In genomic region chr13:34340534-34340933, GRCh38 we compare ENCODE assay signal across 20 cellular contexts.
DNase-seq lines count a peak whose midpoint lies in the region; ATAC-seq, FAIRE-seq and TF ChIP-seq lines count a peak whose summit lies in the region.
"Had no signal": no experiment of that assay in that cellular context is flagged by ENCODE, and none has a peak within 500 bp of the region (broad histone marks: within the 10 kb centered on the region; RNA-seq: fewer than 3 reads in every experiment).

No MANE protein-coding gene starts in this region.

- POLR2A ChIA-PET in MCF 10A (lab: Yijun Ruan, JAX), result interaction anchor here (0.7 to 1.2 kb wide), 2 partner anchors 37 to 463 kb away, joined by 3 read pairs; no protein-coding TSS in a partner anchor

- H3K27me3 ChIP-seq in breast epithelium (no peaks in the 10 kb centered on the region), RWPE2 (ENCODE audit: insufficient read depth, poor library complexity, severe bottlenecking) (no peaks in the 10 kb centered on the region)
- H3K27me3 ChIP-seq: sigmoid colon had no signal

- no peaks in the 10 kb centered on the region for H3K9me3 Mint-ChIP-seq in MCF 10A (ENCODE audit: unreplicated experiment)

- no peak for TF ChIP-seq POLR2A in breast epithelium (IDR thresholded peaks at IDR 0.05)
- TF ChIP-seq POLR2A in H54 (IDR thresholded peaks at IDR 0.05; ENCODE audit: low read depth, low read length), result no peak

- H3K36me3 ChIP-seq in breast epithelium (no peaks in the 10 kb centered on the region), RWPE2 (ENCODE audit: low read depth) (no peaks in the 10 kb centered on the region)
- H3K36me3 ChIP-seq: sigmoid colon, WERI-Rb-1 had no signal

- no peak overlapping the region for H3K4me3 Mint-ChIP-seq in MCF 10A (ENCODE audit: unreplicated experiment)
- H3K4me3 Mint-ChIP-seq in T-helper 17 cell, result no peak overlapping the region
- H3K4me3 Mint-ChIP-seq: CD8-positive, alpha-beta memory T cell had no signal

- ATAC-seq in RWPE2 (ENCODE audit: low read depth), result peak; percentile 84
- no peak for ATAC-seq in T-helper 17 cell
- ATAC-seq in GM21737 (IDR thresholded peaks at IDR 0.05; ENCODE audit: unreplicated experiment), result no peak
- ATAC-seq: left lobe of liver had no signal

- peak overlapping the region; percentile 43 for H3K27ac Mint-ChIP-seq in MCF 10A (ENCODE audit: low read depth, unreplicated experiment)
- no peak overlapping the region for H3K27ac Mint-ChIP-seq in T-helper 17 cell
- H3K27ac Mint-ChIP-seq: CD8-positive, alpha-beta memory T cell had no signal

- BruUV-seq in MCF 10A (replicated peaks; lab: Mats Ljungman, UMichigan), result no TSS peak

- DNase-seq in MCF 10A (ENCODE audit: unreplicated experiment) (peak; percentile 89), breast epithelium (ENCODE audit: low spot score in 2 of 2) (no peak), RWPE2 (ENCODE audit: low spot score) (no peak), fibroblast of the aortic adventitia (ENCODE audit: low read depth) (peak; percentile 54), H54 (ENCODE audit: insufficient read length, low spot score) (no peak), NAMALWA (ENCODE audit: low spot score) (no peak), T-helper 17 cell (no peak)
- DNase-seq: ACHN; activated effector memory CD4-positive, alpha-beta T cell treated with anti-CD3 and anti-CD28 coated beads, Interleukin-2, amount 50 U/mL, for 16 hours; anterior cingulate cortex; CD8-positive, alpha-beta memory T cell; cortex of kidney; hypothalamus; NCI-H1105 treated with DMSO at 0.1 percent for 48 hours; occipital lobe; sigmoid colon; stimulated activated CD4-positive, alpha-beta T cell treated with anti-CD3 and anti-CD28 coated beads, Interleukin-4, amount 100 ng/mL, for 24 hours; WERI-Rb-1 had no signal

- H3K27ac ChIP-seq in breast epithelium (no peak overlapping the region), RWPE2 (ENCODE audit: poor library complexity, severe bottlenecking) (no peak overlapping the region)
- H3K27ac ChIP-seq: sigmoid colon, WERI-Rb-1 had no signal

- TF ChIP-seq CTCF in MCF 10A (IDR thresholded peaks at IDR 0.05; ENCODE audit: unreplicated experiment), result no peak
- TF ChIP-seq CTCF in breast epithelium (IDR thresholded peaks at IDR 0.05), result no peak
- TF ChIP-seq CTCF in RWPE2 (IDR thresholded peaks at IDR 0.05; ENCODE audit: poor library complexity, severe bottlenecking), result no peak
- TF ChIP-seq CTCF in fibroblast of the aortic adventitia (IDR thresholded peaks at IDR 0.05; ENCODE audit: insufficient read depth, low read length), result no peak

- H3K4me3 ChIP-seq in breast epithelium (no peak overlapping the region), RWPE2 (ENCODE audit: severe bottlenecking) (no peak overlapping the region), fibroblast of the aortic adventitia (ENCODE audit: low read depth, low read length) (no peak overlapping the region)
- H3K4me3 ChIP-seq: sigmoid colon had no signal

- H3K27me3 Mint-ChIP-seq in MCF 10A (ENCODE audit: insufficient read depth, unreplicated experiment) (no peaks in the 10 kb centered on the region), T-helper 17 cell (no peaks in the 10 kb centered on the region)
- H3K27me3 Mint-ChIP-seq: CD8-positive, alpha-beta memory T cell had no signal

- intact Hi-C loops in MCF 10A (cut with micrococcal nuclease), result no loop called here
- intact Hi-C loops in breast epithelium (cut with DNase I; ENCODE audit: low total_unique reads), result no loop called here

- H3K4me1 Mint-ChIP-seq in MCF 10A (ENCODE audit: insufficient read depth, unreplicated experiment), result peaks cover 28% of the 10 kb centered on the region
- no peaks in the 10 kb centered on the region for H3K4me1 Mint-ChIP-seq in T-helper 17 cell
- H3K4me1 Mint-ChIP-seq: CD8-positive, alpha-beta memory T cell had no signal

- FAIRE-seq in H54 (lab: Jason Lieb, UNC), result no peak

- H3K4me1 ChIP-seq in breast epithelium, result no peaks in the 10 kb centered on the region
- peaks cover 10% of the 10 kb centered on the region for H3K4me1 ChIP-seq in RWPE2 (ENCODE audit: insufficient read depth, poor library complexity, severe bottlenecking)
- H3K4me1 ChIP-seq: sigmoid colon had no signal

- no peaks in the 10 kb centered on the region for H3K36me3 Mint-ChIP-seq in MCF 10A (ENCODE audit: insufficient read depth, unreplicated experiment)
- H3K36me3 Mint-ChIP-seq in T-helper 17 cell (ENCODE audit: low read depth), result no peaks in the 10 kb centered on the region
- H3K36me3 Mint-ChIP-seq: CD8-positive, alpha-beta memory T cell had no signal

- H3K9me3 ChIP-seq in breast epithelium, result no peaks in the 10 kb centered on the region
- H3K9me3 ChIP-seq in RWPE2 (ENCODE audit: severe bottlenecking), result no peaks in the 10 kb centered on the region
- H3K9me3 ChIP-seq in T-helper 17 cell (ENCODE audit: control insufficient read depth, low read length, poor library complexity, severe bottlenecking), result no peaks in the 10 kb centered on the region
- H3K9me3 ChIP-seq: sigmoid colon had no signal

- CTCF ChIA-PET in MCF 10A (lab: Yijun Ruan, JAX), result no interaction called here

Comparison
In these comparisons a context has a peak if more than half of its experiments do, and no peak if none do; other contexts are left out.
1. DNase-seq: peak in MCF 10A (single experiment) and fibroblast of the aortic adventitia (single experiment); none in breast epithelium (0 of 2), RWPE2 (single experiment), H54 (single experiment), NAMALWA (single experiment) and T-helper 17 cell (0 of 3).